ENCODE assay signal across 11 cellular contexts in genomic region chr16:62077998-62078397, GRCh38. TPM values are rescaled to one million over a fixed set of nuclear protein-coding genes. Genes with fewer than 3 reads are reported as not detected.
A peak's percentile ranks its signal among the peaks of the same experiment; 100 is the strongest.
DNase-seq lines count a peak whose midpoint lies in the region; ATAC-seq, FAIRE-seq and TF ChIP-seq lines count a peak whose summit lies in the region.
"Had no signal": no experiment of that assay in that cellular context is flagged by ENCODE, and none has a peak within 500 bp of the region (broad histone marks: within the 10 kb centered on the region; RNA-seq: fewer than 3 reads in every experiment).

No MANE protein-coding gene starts in this region.

- H2AFZ ChIP-seq in keratinocyte (ENCODE audit: control insufficient read depth, low read length): no peak overlapping the region

- no peaks in the 10 kb centered on the region for H3K79me2 ChIP-seq in keratinocyte (ENCODE audit: control insufficient read depth, insufficient read depth, low read length)

- H3K4me3 ChIP-seq in AG10803 (ENCODE audit: low read length) (no peak overlapping the region), keratinocyte (ENCODE audit: control insufficient read depth in 2 of 3, extremely low read depth in 1 of 3, insufficient read depth in 2 of 3, low read depth in 1 of 3, low read length in 3 of 3) (no peak overlapping the region), uterus (no peak overlapping the region), thyroid gland (replicated peaks in 1 of 3) (no peak overlapping the region)
- H3K4me3 ChIP-seq: transverse colon had no signal

- TF ChIP-seq CTCF in AG10803 (conservative IDR thresholded peaks at IDR 0.05; ENCODE audit: low read length) (peak; percentile 32), GM13976 (IDR thresholded peaks at IDR 0.05; ENCODE audit: borderline replicate concordance, control extremely low read depth, extremely low read depth, insufficient read depth, missing control alignments) (peak; percentile 25), keratinocyte (optimal IDR thresholded peaks at IDR 0.05 in 1 of 3, IDR thresholded peaks at IDR 0.05 in 1 of 3, conservative IDR thresholded peaks at IDR 0.05 in 1 of 3; ENCODE audit: extremely low read depth in 1 of 3, insufficient read depth in 2 of 3, low read length in 3 of 3) (peak; percentile 35 to 69 (median 68)), uterus (IDR thresholded peaks at IDR 0.05) (no peak), thyroid gland (IDR thresholded peaks at IDR 0.05) (no peak)

- no peaks in the 10 kb centered on the region for H3K36me3 ChIP-seq in keratinocyte (ENCODE audit: control insufficient read depth in 2 of 2, extremely low read depth in 1 of 2, insufficient read depth in 2 of 2, low read length in 2 of 2)
- H3K36me3 ChIP-seq in uterus: no peaks in the 10 kb centered on the region
- H3K36me3 ChIP-seq in thyroid gland: no peaks in the 10 kb centered on the region
- H3K36me3 ChIP-seq: transverse colon had no signal

- dilution Hi-C loops in keratinocyte (cut with MboI; ENCODE audit: extremely low pct_ligation_motif_present, low sequenced_read_pairs): no loop called here

- no peak overlapping the region for H3K4me2 ChIP-seq in keratinocyte (ENCODE audit: control insufficient read depth, extremely low read depth, insufficient read depth, low read depth, low read length)

- 48 to 57% methylated on average over 4 of the region's 4 CpGs for WGBS in thyroid gland, 2 donors

- TF ChIP-seq POLR2A in uterus (IDR thresholded peaks at IDR 0.05) (no peak), thyroid gland (IDR thresholded peaks at IDR 0.05) (no peak)

- in situ Hi-C loops in GM13976 (cut with MboI; ENCODE audit: low sequenced_read_pairs, unreplicated experiment): no loop called here

- no peak overlapping the region for H3K27ac ChIP-seq in keratinocyte (ENCODE audit: control insufficient read depth, insufficient read depth, low read length)
- H3K27ac ChIP-seq in uterus: no peak overlapping the region
- H3K27ac ChIP-seq in thyroid gland: no peak overlapping the region
- H3K27ac ChIP-seq: transverse colon had no signal

- no peaks in the 10 kb centered on the region for H4K20me1 ChIP-seq in keratinocyte (ENCODE audit: control insufficient read depth, extremely low read depth, insufficient read depth, low read length)

- intact Hi-C loops in uterus (cut with DNase I; ENCODE audit: low total_unique reads): no loop called here
- intact Hi-C loops in thyroid gland (cut with DNase I): no loop called here

- no peaks in the 10 kb centered on the region for H3K4me1 ChIP-seq in keratinocyte (ENCODE audit: control insufficient read depth, extremely low read depth, insufficient read depth, low read length)
- H3K4me1 ChIP-seq in uterus: no peaks in the 10 kb centered on the region
- H3K4me1 ChIP-seq in thyroid gland: no peaks in the 10 kb centered on the region
- H3K4me1 ChIP-seq: transverse colon had no signal

- H3K9me3 ChIP-seq in keratinocyte (ENCODE audit: control insufficient read depth, low read depth, low read length) (no peaks in the 10 kb centered on the region), uterus (no peaks in the 10 kb centered on the region), thyroid gland (no peaks in the 10 kb centered on the region)
- H3K9me3 ChIP-seq: transverse colon had no signal

- no peaks in the 10 kb centered on the region for H3K9me1 ChIP-seq in keratinocyte (ENCODE audit: control insufficient read depth, extremely low read depth, insufficient read depth, low read length)

- no peaks in the 10 kb centered on the region for H3K27me3 ChIP-seq in keratinocyte (ENCODE audit: control insufficient read depth, extremely low read depth, insufficient read depth, low read length)
- H3K27me3 ChIP-seq in uterus: no peaks in the 10 kb centered on the region
- no peaks in the 10 kb centered on the region for H3K27me3 ChIP-seq in thyroid gland
- H3K27me3 ChIP-seq: transverse colon had no signal

- ATAC-seq in HG02981 (IDR thresholded peaks at IDR 0.05; ENCODE audit: unreplicated experiment): no peak
- no peak for ATAC-seq in GM21515 (IDR thresholded peaks at IDR 0.05; ENCODE audit: unreplicated experiment)

- DNase-seq in AG10803 (ENCODE audit: low read depth) (peak; percentile 1), GM13976 (ENCODE audit: low spot score) (no peak), RPMI8226 (peak; percentile 29), keratinocyte (ENCODE audit: low read depth, low spot score) (no peak), uterus (no peak), thyroid gland (no peak)
- DNase-seq: NCI-H1694 treated with DMSO at 0.1 percent for 48 hours, transverse colon had no signal

- no peak overlapping the region for H3K9ac ChIP-seq in keratinocyte (ENCODE audit: control insufficient read depth, extremely low read depth, insufficient read depth, low read length)

- FAIRE-seq in keratinocyte (lab: Jason Lieb, UNC): no peak
- FAIRE-seq: G401.6 had no signal

RNA-seq across cellular contexts. Expression of gene CDH8, which starts 41.8 kb away (rescaled TPM):
- polyA plus RNA-seq in keratinocyte: 0.14 to 0.37 TPM (median 0.18 TPM) in 3 replicates
- 0.09 TPM for polyA plus RNA-seq in keratinocyte (2011; ENCODE audit: low read depth)
- 0.06 and 0.15 TPM in 2 replicates for polyA plus RNA-seq in keratinocyte (2011; cell fraction: cytosol; rRNA removed)
- 0.36 and 0.75 TPM in 2 replicates for polyA plus RNA-seq in keratinocyte (2011; cell fraction: nucleus; rRNA removed)
- polyA plus RNA-seq in keratinocyte (2012; ENCODE audit: low replicate concordance): 0.19 TPM in 1 of 2 replicates, not detected in the other
- polyA minus RNA-seq in keratinocyte: 1.1 to 1.8 TPM (median 1.8 TPM) in 3 replicates
- not detected for polyA minus RNA-seq in keratinocyte (2011; cell fraction: cytosol; rRNA and poly(A)+ RNA removed)
- polyA minus RNA-seq in keratinocyte (2011; cell fraction: nucleus; rRNA and poly(A)+ RNA removed): 1.9 and 2.1 TPM in 2 replicates
- total RNA-seq in uterus: 1 to 10 TPM in 2 of 4 donors, not detected in 2; 2.0 to 6.0 TPM
- total RNA-seq in thyroid gland: not detected

Comparison
In these comparisons a context has a peak if more than half of its experiments do, and no peak if none do; other contexts are left out.
1. DNase-seq: peak in AG10803 (single experiment) and RPMI8226 (single experiment); none in GM13976 (single experiment), keratinocyte (single experiment), uterus (0 of 2) and thyroid gland (0 of 2).
2. CTCF ChIP-seq: peak in AG10803 (single experiment), GM13976 (single experiment) and keratinocyte (3 of 3); none in uterus (0 of 4) and thyroid gland (0 of 6).